ENCODE assay signal across 2 cellular contexts in the genomic region with DNA sequence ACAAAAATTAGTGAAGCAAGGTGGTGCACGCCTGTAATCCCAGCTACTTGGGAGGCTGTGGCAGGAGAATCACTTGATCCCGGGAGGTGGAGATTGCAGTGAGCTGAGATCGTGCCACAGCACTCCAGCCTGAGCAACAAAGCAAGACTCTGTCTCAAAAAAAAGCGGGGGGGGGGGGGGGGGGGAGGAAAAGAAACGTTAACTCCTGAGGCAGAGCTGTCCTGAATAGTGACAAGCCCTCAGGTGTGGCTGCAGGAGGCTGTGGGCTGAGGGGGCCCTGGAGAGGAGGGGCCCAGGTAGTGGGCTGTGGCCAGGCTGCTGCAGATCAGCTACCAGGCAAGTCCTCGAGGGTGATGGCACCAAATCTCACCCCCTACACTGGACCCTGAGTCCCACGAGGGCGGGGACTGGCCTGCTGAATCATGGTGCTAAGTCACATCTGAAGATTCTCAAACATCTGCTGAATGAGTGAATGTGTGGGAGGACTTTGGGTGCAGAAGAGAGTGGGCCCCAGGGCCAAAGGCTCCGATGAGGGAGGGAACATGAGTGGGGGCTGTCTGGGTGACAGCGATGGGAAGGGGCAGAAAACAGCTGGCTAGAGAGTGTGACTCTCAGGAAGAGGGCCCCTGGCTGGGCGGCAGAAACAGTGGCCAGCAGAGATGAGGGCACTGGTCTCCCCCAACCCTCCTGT.
A peak's percentile ranks its signal among the peaks of the same experiment; 100 is the strongest.
TF ChIP-seq lines count a peak whose summit lies in the region.

No MANE protein-coding gene starts in this region.

TF ChIP-seq in IMR-90, 13 proteins besides CTCF, POLR2A, EP300 and RAD21:
- no peak for TF ChIP-seq RFX5 (IDR thresholded peaks at IDR 0.05; ENCODE audit: low read depth, low read length)
- no peak for TF ChIP-seq BHLHE40 (IDR thresholded peaks at IDR 0.05; ENCODE audit: low read depth, low read length)
- TF ChIP-seq RCOR1 (IDR thresholded peaks at IDR 0.05; ENCODE audit: insufficient replicate concordance, low read length), result no peak
- no peak for TF ChIP-seq CEBPB (IDR thresholded peaks at IDR 0.05; ENCODE audit: low read depth, low read length)
- TF ChIP-seq NFE2L2 (IDR thresholded peaks at IDR 0.05; ENCODE audit: low read depth, low read length), result peak; percentile 20; the same call in 1 of the 2 replicates
- TF ChIP-seq, protein P1, sequence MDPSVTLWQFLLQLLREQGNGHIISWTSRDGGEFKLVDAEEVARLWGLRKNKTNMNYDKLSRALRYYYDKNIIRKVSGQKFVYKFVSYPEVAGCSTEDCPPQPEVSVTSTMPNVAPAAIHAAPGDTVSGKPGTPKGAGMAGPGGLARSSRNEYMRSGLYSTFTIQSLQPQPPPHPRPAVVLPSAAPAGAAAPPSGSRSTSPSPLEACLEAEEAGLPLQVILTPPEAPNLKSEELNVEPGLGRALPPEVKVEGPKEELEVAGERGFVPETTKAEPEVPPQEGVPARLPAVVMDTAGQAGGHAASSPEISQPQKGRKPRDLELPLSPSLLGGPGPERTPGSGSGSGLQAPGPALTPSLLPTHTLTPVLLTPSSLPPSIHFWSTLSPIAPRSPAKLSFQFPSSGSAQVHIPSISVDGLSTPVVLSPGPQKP (IDR thresholded peaks at IDR 0.05; ENCODE audit: borderline replicate concordance, low read depth, low read length), result no peak
- no peak for TF ChIP-seq MAFK (IDR thresholded peaks at IDR 0.05; ENCODE audit: low read depth, low read length)
- no peak for TF ChIP-seq CHD1 (IDR thresholded peaks at IDR 0.05; ENCODE audit: low read depth, low read length)
- no peak for TF ChIP-seq SMC3 (IDR thresholded peaks at IDR 0.05; ENCODE audit: low read depth, low read length)

TF ChIP-seq in K562, 482 proteins besides CTCF, POLR2A, EP300 and RAD21 (continues in another document):
- TF ChIP-seq KDM1A (IDR thresholded peaks at IDR 0.05) (peak; percentile 39 to 59; a peak in 3 of 4 replicates), C11orf30 (IDR thresholded peaks at IDR 0.05; ENCODE audit: low read depth) (peak; percentile 94), CREBBP (IDR thresholded peaks at IDR 0.05; ENCODE audit: low read depth, low read length) (no peak), KLF13 (tag; IDR thresholded peaks at IDR 0.05; ENCODE audit: borderline replicate concordance, low read depth) (no peak), ARNT (IDR thresholded peaks at IDR 0.05) (no peak), NFRKB (IDR thresholded peaks at IDR 0.05; ENCODE audit: low read depth) (0 out of 2 replicates have a peak, but pooled peaks have one; percentile 47), SMARCE1 (IDR thresholded peaks at IDR 0.05) (peak; percentile 54; the same call in 1 of the 2 replicates), ATF1 (CRISPR knock-in tag; IDR thresholded peaks at IDR 0.05) (no peak), ATF1 (tag; IDR thresholded peaks at IDR 0.05) (peak; percentile 17; the same call in 1 of the 2 replicates), FOXM1 (IDR thresholded peaks at IDR 0.05; ENCODE audit: low read depth) (no peak), FOXM1 (CRISPR knock-in tag; IDR thresholded peaks at IDR 0.05; ENCODE audit: low read depth) (no peak), TBP (optimal IDR thresholded peaks at IDR 0.05; ENCODE audit: low read depth, low read length) (no peak), MEIS2 (IDR thresholded peaks at IDR 0.05; ENCODE audit: partially characterized antibody) (peak; percentile 52), HDAC2 (IDR thresholded peaks at IDR 0.05) (0 out of 2 replicates have a peak, but pooled peaks have one; percentile 19), SIN3A (IDR thresholded peaks at IDR 0.05; ENCODE audit: borderline replicate concordance in 2 of 2, control insufficient read depth in 1 of 2, low read depth in 2 of 2, low read length in 2 of 2) (no peak), SMARCA4 (IDR thresholded peaks at IDR 0.05) (peak; percentile 73), TCF3 (CRISPR knock-in tag; IDR thresholded peaks at IDR 0.05) (peak; percentile 46), SRSF7 (optimal IDR thresholded peaks at IDR 0.05; ENCODE audit: low read depth, low read length) (no peak), LARP7 (IDR thresholded peaks at IDR 0.05) (no peak), RBM39 (optimal IDR thresholded peaks at IDR 0.05; ENCODE audit: low read depth, low read length) (no peak), FOXK1 (CRISPR knock-in tag; IDR thresholded peaks at IDR 0.05; ENCODE audit: borderline replicate concordance) (no peak), HMGN3 (IDR thresholded peaks at IDR 0.05; ENCODE audit: borderline replicate concordance, extremely low read depth, insufficient read length, low read depth, low read length) (peak; percentile 32), TAL1 (IDR thresholded peaks at IDR 0.05) (peak; percentile 58), PPARD (CRISPR knock-in tag; IDR thresholded peaks at IDR 0.05) (no peak), ZNF316 (IDR thresholded peaks at IDR 0.05) (peak; percentile 93), SNIP1 (IDR thresholded peaks at IDR 0.05; ENCODE audit: low read depth) (no peak; the same call in 1 of the 2 replicates), HDAC1 (IDR thresholded peaks at IDR 0.05) (0 out of 4 replicates have a peak, but pooled peaks of 1 of the 2 experiments have one; percentile 36), ZNF778 (CRISPR knock-in tag; IDR thresholded peaks at IDR 0.05) (no peak), KLF16 (IDR thresholded peaks at IDR 0.05) (peak; percentile 68; the same call in 1 of the 2 replicates), SUPT5H (IDR thresholded peaks at IDR 0.05) (no peak), ZNF184 (CRISPR knock-in tag; IDR thresholded peaks at IDR 0.05) (no peak), ZNF282 (CRISPR knock-in tag; IDR thresholded peaks at IDR 0.05) (no peak), ZNF644 (tag; IDR thresholded peaks at IDR 0.05; ENCODE audit: low read depth) (no peak), MAFG (tag; conservative IDR thresholded peaks at IDR 0.05) (peak; percentile 78), ELF4 (CRISPR knock-in tag; IDR thresholded peaks at IDR 0.05) (no peak), MAFF (IDR thresholded peaks at IDR 0.05; ENCODE audit: low read length) (peak; percentile 40; the same call in 1 of the 2 replicates), LEF1 (IDR thresholded peaks at IDR 0.05) (peak; percentile 84), SP1 (CRISPR knock-in tag; IDR thresholded peaks at IDR 0.05) (no peak), FOSL1 (tag; conservative IDR thresholded peaks at IDR 0.05) (no peak), L3MBTL2 (IDR thresholded peaks at IDR 0.05) (peak; percentile 87)
- TF ChIP-seq, protein P2, sequence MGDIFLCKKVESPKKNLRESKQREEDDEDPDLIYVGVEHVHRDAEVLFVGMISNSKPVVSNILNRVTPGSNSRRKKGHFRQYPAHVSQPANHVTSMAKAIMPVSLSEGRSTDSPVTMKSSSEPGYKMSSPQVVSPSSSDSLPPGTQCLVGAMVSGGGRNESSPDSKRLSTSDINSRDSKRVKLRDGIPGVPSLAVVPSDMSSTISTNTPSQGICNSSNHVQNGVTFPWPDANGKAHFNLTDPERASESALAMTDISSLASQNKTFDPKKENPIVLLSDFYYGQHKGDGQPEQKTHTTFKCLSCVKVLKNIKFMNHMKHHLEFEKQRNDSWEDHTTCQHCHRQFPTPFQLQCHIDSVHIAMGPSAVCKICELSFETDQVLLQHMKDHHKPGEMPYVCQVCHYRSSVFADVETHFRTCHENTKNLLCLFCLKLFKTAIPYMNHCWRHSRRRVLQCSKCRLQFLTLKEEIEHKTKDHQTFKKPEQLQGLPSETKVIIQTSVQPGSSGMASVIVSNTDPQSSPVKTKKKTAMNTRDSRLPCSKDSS (IDR thresholded peaks at IDR 0.05; ENCODE audit: low read depth, partially characterized antibody), result no peak
- TF ChIP-seq, protein P3, sequence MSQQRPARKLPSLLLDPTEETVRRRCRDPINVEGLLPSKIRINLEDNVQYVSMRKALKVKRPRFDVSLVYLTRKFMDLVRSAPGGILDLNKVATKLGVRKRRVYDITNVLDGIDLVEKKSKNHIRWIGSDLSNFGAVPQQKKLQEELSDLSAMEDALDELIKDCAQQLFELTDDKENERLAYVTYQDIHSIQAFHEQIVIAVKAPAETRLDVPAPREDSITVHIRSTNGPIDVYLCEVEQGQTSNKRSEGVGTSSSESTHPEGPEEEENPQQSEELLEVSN (IDR thresholded peaks at IDR 0.05; ENCODE audit: borderline replicate concordance in 1 of 2, extremely low read depth in 1 of 2, insufficient read depth in 1 of 2, insufficient read length in 1 of 2, low read depth in 1 of 2, low read length in 1 of 2, poor library complexity in 1 of 2, severe bottlenecking in 1 of 2), result peak; percentile 35 to 46
- TF ChIP-seq, protein P4, sequence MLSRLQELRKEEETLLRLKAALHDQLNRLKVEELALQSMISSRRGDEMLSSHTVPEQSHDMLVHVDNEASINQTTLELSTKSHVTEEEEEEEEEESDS (CRISPR knock-in tag; IDR thresholded peaks at IDR 0.05), result no peak
- TF ChIP-seq, protein P5, sequence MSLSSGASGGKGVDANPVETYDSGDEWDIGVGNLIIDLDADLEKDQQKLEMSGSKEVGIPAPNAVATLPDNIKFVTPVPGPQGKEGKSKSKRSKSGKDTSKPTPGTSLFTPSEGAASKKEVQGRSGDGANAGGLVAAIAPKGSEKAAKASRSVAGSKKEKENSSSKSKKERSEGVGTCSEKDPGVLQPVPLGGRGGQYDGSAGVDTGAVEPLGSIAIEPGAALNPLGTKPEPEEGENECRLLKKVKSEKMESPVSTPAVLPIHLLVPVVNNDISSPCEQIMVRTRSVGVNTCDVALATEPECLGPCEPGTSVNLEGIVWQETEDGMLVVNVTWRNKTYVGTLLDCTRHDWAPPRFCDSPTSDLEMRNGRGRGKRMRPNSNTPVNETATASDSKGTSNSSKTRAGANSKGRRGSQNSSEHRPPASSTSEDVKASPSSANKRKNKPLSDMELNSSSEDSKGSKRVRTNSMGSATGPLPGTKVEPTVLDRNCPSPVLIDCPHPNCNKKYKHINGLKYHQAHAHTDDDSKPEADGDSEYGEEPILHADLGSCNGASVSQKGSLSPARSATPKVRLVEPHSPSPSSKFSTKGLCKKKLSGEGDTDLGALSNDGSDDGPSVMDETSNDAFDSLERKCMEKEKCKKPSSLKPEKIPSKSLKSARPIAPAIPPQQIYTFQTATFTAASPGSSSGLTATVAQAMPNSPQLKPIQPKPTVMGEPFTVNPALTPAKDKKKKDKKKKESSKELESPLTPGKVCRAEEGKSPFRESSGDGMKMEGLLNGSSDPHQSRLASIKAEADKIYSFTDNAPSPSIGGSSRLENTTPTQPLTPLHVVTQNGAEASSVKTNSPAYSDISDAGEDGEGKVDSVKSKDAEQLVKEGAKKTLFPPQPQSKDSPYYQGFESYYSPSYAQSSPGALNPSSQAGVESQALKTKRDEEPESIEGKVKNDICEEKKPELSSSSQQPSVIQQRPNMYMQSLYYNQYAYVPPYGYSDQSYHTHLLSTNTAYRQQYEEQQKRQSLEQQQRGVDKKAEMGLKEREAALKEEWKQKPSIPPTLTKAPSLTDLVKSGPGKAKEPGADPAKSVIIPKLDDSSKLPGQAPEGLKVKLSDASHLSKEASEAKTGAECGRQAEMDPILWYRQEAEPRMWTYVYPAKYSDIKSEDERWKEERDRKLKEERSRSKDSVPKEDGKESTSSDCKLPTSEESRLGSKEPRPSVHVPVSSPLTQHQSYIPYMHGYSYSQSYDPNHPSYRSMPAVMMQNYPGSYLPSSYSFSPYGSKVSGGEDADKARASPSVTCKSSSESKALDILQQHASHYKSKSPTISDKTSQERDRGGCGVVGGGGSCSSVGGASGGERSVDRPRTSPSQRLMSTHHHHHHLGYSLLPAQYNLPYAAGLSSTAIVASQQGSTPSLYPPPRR (CRISPR knock-in tag; IDR thresholded peaks at IDR 0.05; ENCODE audit: borderline replicate concordance), result no peak
- TF ChIP-seq, protein P6, sequence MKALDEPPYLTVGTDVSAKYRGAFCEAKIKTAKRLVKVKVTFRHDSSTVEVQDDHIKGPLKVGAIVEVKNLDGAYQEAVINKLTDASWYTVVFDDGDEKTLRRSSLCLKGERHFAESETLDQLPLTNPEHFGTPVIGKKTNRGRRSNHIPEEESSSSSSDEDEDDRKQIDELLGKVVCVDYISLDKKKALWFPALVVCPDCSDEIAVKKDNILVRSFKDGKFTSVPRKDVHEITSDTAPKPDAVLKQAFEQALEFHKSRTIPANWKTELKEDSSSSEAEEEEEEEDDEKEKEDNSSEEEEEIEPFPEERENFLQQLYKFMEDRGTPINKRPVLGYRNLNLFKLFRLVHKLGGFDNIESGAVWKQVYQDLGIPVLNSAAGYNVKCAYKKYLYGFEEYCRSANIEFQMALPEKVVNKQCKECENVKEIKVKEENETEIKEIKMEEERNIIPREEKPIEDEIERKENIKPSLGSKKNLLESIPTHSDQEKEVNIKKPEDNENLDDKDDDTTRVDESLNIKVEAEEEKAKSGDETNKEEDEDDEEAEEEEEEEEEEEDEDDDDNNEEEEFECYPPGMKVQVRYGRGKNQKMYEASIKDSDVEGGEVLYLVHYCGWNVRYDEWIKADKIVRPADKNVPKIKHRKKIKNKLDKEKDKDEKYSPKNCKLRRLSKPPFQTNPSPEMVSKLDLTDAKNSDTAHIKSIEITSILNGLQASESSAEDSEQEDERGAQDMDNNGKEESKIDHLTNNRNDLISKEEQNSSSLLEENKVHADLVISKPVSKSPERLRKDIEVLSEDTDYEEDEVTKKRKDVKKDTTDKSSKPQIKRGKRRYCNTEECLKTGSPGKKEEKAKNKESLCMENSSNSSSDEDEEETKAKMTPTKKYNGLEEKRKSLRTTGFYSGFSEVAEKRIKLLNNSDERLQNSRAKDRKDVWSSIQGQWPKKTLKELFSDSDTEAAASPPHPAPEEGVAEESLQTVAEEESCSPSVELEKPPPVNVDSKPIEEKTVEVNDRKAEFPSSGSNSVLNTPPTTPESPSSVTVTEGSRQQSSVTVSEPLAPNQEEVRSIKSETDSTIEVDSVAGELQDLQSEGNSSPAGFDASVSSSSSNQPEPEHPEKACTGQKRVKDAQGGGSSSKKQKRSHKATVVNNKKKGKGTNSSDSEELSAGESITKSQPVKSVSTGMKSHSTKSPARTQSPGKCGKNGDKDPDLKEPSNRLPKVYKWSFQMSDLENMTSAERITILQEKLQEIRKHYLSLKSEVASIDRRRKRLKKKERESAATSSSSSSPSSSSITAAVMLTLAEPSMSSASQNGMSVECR (CRISPR knock-in tag; IDR thresholded peaks at IDR 0.05), result no peak
- TF ChIP-seq, protein P7, sequence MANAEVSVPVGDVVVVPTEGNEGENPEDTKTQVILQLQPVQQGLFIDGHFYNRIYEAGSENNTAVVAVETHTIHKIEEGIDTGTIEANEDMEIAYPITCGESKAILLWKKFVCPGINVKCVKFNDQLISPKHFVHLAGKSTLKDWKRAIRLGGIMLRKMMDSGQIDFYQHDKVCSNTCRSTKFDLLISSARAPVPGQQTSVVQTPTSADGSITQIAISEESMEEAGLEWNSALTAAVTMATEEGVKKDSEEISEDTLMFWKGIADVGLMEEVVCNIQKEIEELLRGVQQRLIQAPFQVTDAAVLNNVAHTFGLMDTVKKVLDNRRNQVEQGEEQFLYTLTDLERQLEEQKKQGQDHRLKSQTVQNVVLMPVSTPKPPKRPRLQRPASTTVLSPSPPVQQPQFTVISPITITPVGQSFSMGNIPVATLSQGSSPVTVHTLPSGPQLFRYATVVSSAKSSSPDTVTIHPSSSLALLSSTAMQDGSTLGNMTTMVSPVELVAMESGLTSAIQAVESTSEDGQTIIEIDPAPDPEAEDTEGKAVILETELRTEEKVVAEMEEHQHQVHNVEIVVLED (CRISPR knock-in tag; IDR thresholded peaks at IDR 0.05), result no peak
